8 cellular contexts compared by ENCODE assay signal in genomic region chr12:116910645-116911449, GRCh38. TPM values are rescaled to one million over a fixed set of nuclear protein-coding genes. Genes with fewer than 3 reads are reported as not detected.
DNase-seq lines count a peak whose midpoint lies in the region; ATAC-seq and TF ChIP-seq lines count a peak whose summit lies in the region.

TSS of gene FBXW8 (plus strand) at chr12:116910950. CDS start at chr12:116911038, 88 bp downstream.

- 0 to 1% (median 0%) methylated on average over 55 to 81 of the region's 82 CpGs for WGBS in ovary, 3 donors
- 0 to 1% methylated on average over 12 to 21 of the region's 82 CpGs for WGBS in thyroid gland, 2 donors

- H3K27ac ChIP-seq in SJCRH30 (peak within 1 kb of the TSS; percentile 68), ovary (peak within 1 kb of the TSS; percentile 33 to 81), thyroid gland (peak within 1 kb of the TSS; percentile 86 to 94 (median 93))

- TF ChIP-seq EP300 in ovary (IDR thresholded peaks at IDR 0.05), result no peak

- TF ChIP-seq POLR2A in ovary (IDR thresholded peaks at IDR 0.05) (peak; percentile 11), thyroid gland (IDR thresholded peaks at IDR 0.05) (peak; percentile 27 to 69)

- intact Hi-C loops in head of caudate nucleus (cut with DNase I) (no loop called here), ovary (cut with DNase I) (no loop called here), thyroid gland (cut with DNase I) (loop anchor here (10.0 kb wide), 1 partner anchor 206 kb away; no protein-coding TSS in a partner anchor)

- H3K4me1 ChIP-seq in SJCRH30, result no peaks in the 10 kb centered on the region
- peaks cover 4% of the 10 kb centered on the region for H3K4me1 ChIP-seq in ovary (ENCODE audit: insufficient read depth)
- peaks cover 0 to 17% of the 10 kb centered on the region in 2 donors for H3K4me1 ChIP-seq in thyroid gland

- peak within 1 kb of the TSS; percentile 90 for H3K4me3 Mint-ChIP-seq in activated naive CD4-positive, alpha-beta T cell treated with anti-CD3 and anti-CD28 coated beads, Interleukin-2, amount 50 U/mL, for 24 hours

- DNase-seq in EH (ENCODE audit: low read depth) (peak; percentile 82), KG1 (lab: John Stamatoyannopoulos, UW) (peak; percentile 27), SJCRH30 (peak; percentile 90 to 92), head of caudate nucleus (peak in 41 of 42 donors; percentile 35 to 82 (median 64)), ovary (peak; percentile 57 to 84 (median 69)), thyroid gland (peak; percentile 73 to 79)

- TF ChIP-seq CTCF in ovary (IDR thresholded peaks at IDR 0.05) (no peak), thyroid gland (IDR thresholded peaks at IDR 0.05) (no peak)

- H3K36me3 Mint-ChIP-seq in activated naive CD4-positive, alpha-beta T cell treated with anti-CD3 and anti-CD28 coated beads, Interleukin-2, amount 50 U/mL, for 24 hours, result no peaks in the 10 kb centered on the region

- H3K9me3 ChIP-seq in SJCRH30 (replicated peaks) (no peaks in the 10 kb centered on the region), ovary (no peaks in the 10 kb centered on the region), thyroid gland (no peaks in the 10 kb centered on the region)

- H3K36me3 ChIP-seq in SJCRH30 (no peaks in the 10 kb centered on the region; the same call in 1 of the 2 replicates), ovary (no peaks in the 10 kb centered on the region), thyroid gland (no peaks in the 10 kb centered on the region)

- H3K4me1 Mint-ChIP-seq in activated naive CD4-positive, alpha-beta T cell treated with anti-CD3 and anti-CD28 coated beads, Interleukin-2, amount 50 U/mL, for 24 hours, result peaks cover 41% of the 10 kb centered on the region

- peak; percentile 87 for ATAC-seq in GM21723 (IDR thresholded peaks at IDR 0.05; ENCODE audit: unreplicated experiment)

- H3K4me3 ChIP-seq in SJCRH30, result peak within 1 kb of the TSS; percentile 73
- peak within 1 kb of the TSS; percentile 69 for H3K4me3 ChIP-seq in ovary
- peak within 1 kb of the TSS; percentile 75 to 88 (median 81) for H3K4me3 ChIP-seq in thyroid gland (replicated peaks in 1 of 3)

- peak within 1 kb of the TSS; percentile 92 for H3K27ac Mint-ChIP-seq in activated naive CD4-positive, alpha-beta T cell treated with anti-CD3 and anti-CD28 coated beads, Interleukin-2, amount 50 U/mL, for 24 hours

- H3K9me3 Mint-ChIP-seq in activated naive CD4-positive, alpha-beta T cell treated with anti-CD3 and anti-CD28 coated beads, Interleukin-2, amount 50 U/mL, for 24 hours, result no peaks in the 10 kb centered on the region

- H3K27me3 ChIP-seq in SJCRH30 (no peaks in the 10 kb centered on the region), ovary (no peaks in the 10 kb centered on the region), thyroid gland (no peaks in the 10 kb centered on the region)

- H3K27me3 Mint-ChIP-seq in activated naive CD4-positive, alpha-beta T cell treated with anti-CD3 and anti-CD28 coated beads, Interleukin-2, amount 50 U/mL, for 24 hours, result no peaks in the 10 kb centered on the region

RNA-seq across cellular contexts. Expression of gene FBXW8, which starts in this region (rescaled TPM):
- 7.8 and 7.9 TPM in 2 replicates for total RNA-seq in SJCRH30 (2014; rRNA removed; shearing (Covaris generic))
- total RNA-seq in ovary (10 to 100 TPM in 6 of 7 donors, 1 to 10 TPM in 1; 8.3 to 23.1 (median 16.9) TPM), thyroid gland (10 to 100 TPM; 29.3 to 45.5 (median 32.9) TPM)
- polyA plus RNA-seq in ovary, result 10 to 100 TPM in 1 of 2 donors, 1 to 10 TPM in 1; 7.4 to 13.9 TPM

Comparison
In these comparisons a context has a peak if more than half of its experiments do, and no peak if none do; other contexts are left out.
1. Peak in every context shown above with its lines: DNase-seq, ATAC-seq, H3K4me3 ChIP-seq and H3K27ac ChIP-seq.
2. DNase-seq: peak in every context shown above with its lines; median percentile 91 in SJCRH30; 82 in EH; 76 in thyroid gland; 69 in ovary; 64 in head of caudate nucleus; 27 in KG1.